In the genomic region with DNA sequence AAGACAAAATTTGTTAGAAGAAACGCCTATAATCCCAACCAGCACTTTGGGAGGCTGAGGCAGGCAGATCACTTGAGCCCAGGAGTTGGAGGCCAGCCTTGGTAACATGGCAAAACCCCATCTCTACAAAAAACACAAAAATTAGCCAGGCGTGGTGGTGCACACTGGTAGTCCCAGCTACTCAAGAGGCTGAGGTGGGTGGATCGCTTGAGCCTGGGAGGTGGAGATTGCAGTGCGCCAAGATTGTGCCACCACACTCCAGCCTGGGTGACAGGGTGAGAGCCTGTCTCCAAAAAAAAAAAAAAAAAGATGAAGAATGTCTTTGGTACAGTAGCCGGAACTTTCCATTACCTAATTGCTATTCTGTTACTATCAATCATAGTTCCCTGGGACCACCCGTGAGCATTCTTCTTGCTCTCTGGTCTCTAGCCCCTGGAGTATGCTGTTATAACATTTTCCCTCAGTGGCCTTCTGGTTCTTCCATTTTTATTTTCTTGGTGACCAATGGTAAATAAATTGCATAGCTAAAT, we compare ENCODE assay signal across 22 cellular contexts. TPM values are rescaled to one million over a fixed set of nuclear protein-coding genes. Genes with fewer than 3 reads are reported as not detected.
DNase-seq lines count a peak whose midpoint lies in the region; ATAC-seq, FAIRE-seq and TF ChIP-seq lines count a peak whose summit lies in the region.
"Had no signal": no experiment of that assay in that cellular context is flagged by ENCODE, and none has a peak within 500 bp of the region (broad histone marks: within the 10 kb centered on the region; RNA-seq: fewer than 3 reads in every experiment).

No MANE protein-coding gene starts in this region.

- H3K36me3 ChIP-seq in smooth muscle cell (ENCODE audit: low read depth), result no peaks in the 10 kb centered on the region
- H3K36me3 ChIP-seq: BE2C had no signal

- H3K36me3 Mint-ChIP-seq in activated CD4-positive, alpha-beta T cell treated with anti-CD3 and anti-CD28 coated beads, Interleukin-2, amount 10 ng/mL, durations not matched to agents 24 days and 14 days (ENCODE audit: low read depth), result peaks cover 25% of the 10 kb centered on the region
- peaks cover 30% of the 10 kb centered on the region for H3K36me3 Mint-ChIP-seq in activated B cell treated with CpG ODN at 0.5 μM for 24 hours (ENCODE audit: low read depth)
- peaks cover 22% of the 10 kb centered on the region for H3K36me3 Mint-ChIP-seq in stimulated activated memory B cell treated with anti-CD40 and anti-IgM and Interleukin-4, amounts not matched to agents 10 μg/mL and 1 μg/mL and 100 μg/mL, for 72 hours

- H3F3A ChIP-seq in smooth muscle cell (ENCODE audit: low read depth), result peaks cover 17% of the 10 kb centered on the region

- no peak overlapping the region for H3K4me3 ChIP-seq in smooth muscle cell

- H3K9me3 Mint-ChIP-seq in activated CD4-positive, alpha-beta T cell treated with anti-CD3 and anti-CD28 coated beads, Interleukin-2, amount 10 ng/mL, durations not matched to agents 24 days and 14 days, result no peaks in the 10 kb centered on the region
- no peaks in the 10 kb centered on the region for H3K9me3 Mint-ChIP-seq in activated B cell treated with CpG ODN at 0.5 μM for 24 hours
- H3K9me3 Mint-ChIP-seq in stimulated activated memory B cell treated with anti-CD40 and anti-IgM and Interleukin-4, amounts not matched to agents 10 μg/mL and 1 μg/mL and 100 μg/mL, for 72 hours, result no peaks in the 10 kb centered on the region
- H3K9me3 Mint-ChIP-seq: CD8-positive, alpha-beta T cell had no signal

- H3K4me3 Mint-ChIP-seq in activated CD4-positive, alpha-beta T cell treated with anti-CD3 and anti-CD28 coated beads, Interleukin-2, amount 10 ng/mL, durations not matched to agents 24 days and 14 days, result no peak overlapping the region
- H3K4me3 Mint-ChIP-seq in activated B cell treated with CpG ODN at 0.5 μM for 24 hours, result no peak overlapping the region
- no peak overlapping the region for H3K4me3 Mint-ChIP-seq in stimulated activated memory B cell treated with anti-CD40 and anti-IgM and Interleukin-4, amounts not matched to agents 10 μg/mL and 1 μg/mL and 100 μg/mL, for 72 hours
- H3K4me3 Mint-ChIP-seq: CD8-positive, alpha-beta T cell had no signal

- H2AFZ ChIP-seq in smooth muscle cell (ENCODE audit: low read depth), result no peak overlapping the region

- no peak for DNase-seq in activated CD4-positive, alpha-beta T cell treated with anti-CD3 and anti-CD28 coated beads, Interleukin-2, amount 10 ng/mL, durations not matched to agents 24 days and 14 days
- no peak for DNase-seq in activated CD4-positive, alpha-beta T cell treated with anti-CD3 and anti-CD28 coated beads for 4 hours
- DNase-seq in HEK293T (ENCODE audit: extremely low spot score) (no peak), activated B cell treated with CpG ODN at 0.5 μM for 24 hours (no peak), smooth muscle cell (lab: John Stamatoyannopoulos, UW; ENCODE audit: unreplicated experiment) (no peak), RCC 7860 (ENCODE audit: low spot score) (no peak)
- DNase-seq: 8988T; BE2C; Calu3; CD8-positive, alpha-beta T cell; DMS79; KG1; MV-4-11; NCI-H187; NCI-H226; NCI-H524; NCI-H82; RPMI8226; SHP77 treated with DMSO at 0.1 percent for 48 hours had no signal

- POLR2A ChIA-PET in HEK293T (lab: Yijun Ruan, JAX), result interaction anchor here (1.0 kb wide), 1 partner anchor 44 kb away, joined by 3 read pairs; a partner anchor contains a TSS
- POLR2A ChIA-PET in activated B cell treated with CpG ODN at 0.5 μM for 24 hours (lab: Charles Lee), result interaction anchor here (1.2 to 1.6 kb wide), 3 partner anchors 8 to 43 kb away, joined by 5 to 6 read pairs (median 6); a partner anchor contains a TSS

- intact Hi-C loops in activated CD4-positive, alpha-beta T cell treated with anti-CD3 and anti-CD28 coated beads, Interleukin-2, amount 10 ng/mL, durations not matched to agents 24 days and 14 days (cut with micrococcal nuclease), result loop anchor here (5.0 kb wide), 1 partner anchor 76 kb away; no protein-coding TSS in a partner anchor
- intact Hi-C loops in activated B cell treated with CpG ODN at 0.5 μM for 24 hours (cut with micrococcal nuclease), result no loop called here

- no peak for FAIRE-seq in RCC 7860 (lab: Jason Lieb, UNC)
- FAIRE-seq: H54 had no signal

- H3K4me1 ChIP-seq in smooth muscle cell (ENCODE audit: low read depth), result peaks cover 14% of the 10 kb centered on the region
- H3K4me1 ChIP-seq: BE2C had no signal

- peaks cover 99% of the 10 kb centered on the region for H4K20me1 ChIP-seq in smooth muscle cell (ENCODE audit: low read depth)

- no peaks in the 10 kb centered on the region for H3K27me3 ChIP-seq in smooth muscle cell (ENCODE audit: low read depth)
- H3K27me3 ChIP-seq: BE2C had no signal

- H3K27me3 Mint-ChIP-seq in activated CD4-positive, alpha-beta T cell treated with anti-CD3 and anti-CD28 coated beads, Interleukin-2, amount 10 ng/mL, durations not matched to agents 24 days and 14 days, result no peaks in the 10 kb centered on the region
- H3K27me3 Mint-ChIP-seq in activated B cell treated with CpG ODN at 0.5 μM for 24 hours, result no peaks in the 10 kb centered on the region
- H3K27me3 Mint-ChIP-seq in stimulated activated memory B cell treated with anti-CD40 and anti-IgM and Interleukin-4, amounts not matched to agents 10 μg/mL and 1 μg/mL and 100 μg/mL, for 72 hours, result no peaks in the 10 kb centered on the region

- no peak overlapping the region for H3K27ac ChIP-seq in smooth muscle cell (ENCODE audit: low read depth)

- H3K9me3 ChIP-seq in smooth muscle cell (replicated peaks; ENCODE audit: low read depth), result no peaks in the 10 kb centered on the region
- H3K9me3 ChIP-seq: BE2C had no signal

- no peak for TF ChIP-seq CTCF in activated B cell treated with CpG ODN at 0.5 μM for 24 hours (IDR thresholded peaks at IDR 0.05)
- TF ChIP-seq CTCF in smooth muscle cell (IDR thresholded peaks at IDR 0.05; ENCODE audit: borderline replicate concordance, insufficient read depth, poor library complexity, severe bottlenecking), result no peak

- H3K27ac Mint-ChIP-seq in activated CD4-positive, alpha-beta T cell treated with anti-CD3 and anti-CD28 coated beads, Interleukin-2, amount 10 ng/mL, durations not matched to agents 24 days and 14 days, result peak overlapping the region; percentile 24
- peak overlapping the region; percentile 41 for H3K27ac Mint-ChIP-seq in activated B cell treated with CpG ODN at 0.5 μM for 24 hours
- H3K27ac Mint-ChIP-seq in stimulated activated memory B cell treated with anti-CD40 and anti-IgM and Interleukin-4, amounts not matched to agents 10 μg/mL and 1 μg/mL and 100 μg/mL, for 72 hours, result no peak overlapping the region
- H3K27ac Mint-ChIP-seq: CD8-positive, alpha-beta T cell had no signal

- ATAC-seq in activated B cell treated with CpG ODN at 0.5 μM for 24 hours (ENCODE audit: low read depth) (no peak), GM19328 (IDR thresholded peaks at IDR 0.05; ENCODE audit: unreplicated experiment) (no peak)
- no peak for ATAC-seq in stimulated activated memory B cell treated with anti-CD40 and anti-IgM and Interleukin-4, amounts not matched to agents 10 μg/mL and 1 μg/mL and 100 μg/mL, for 72 hours
- ATAC-seq: CD8-positive, alpha-beta T cell had no signal

- no peak overlapping the region for H3K9ac ChIP-seq in smooth muscle cell (ENCODE audit: low read depth)

- CTCF ChIA-PET in HEK293T (lab: Yijun Ruan, JAX), result interaction anchor here (0.6 kb wide), 1 partner anchor 422 kb away, joined by 3 read pairs; no protein-coding TSS in a partner anchor
- CTCF ChIA-PET in activated B cell treated with CpG ODN at 0.5 μM for 24 hours (lab: Charles Lee), result interaction anchor here (1.0 to 3.1 kb wide), 3 partner anchors 21 to 43 kb away, joined by 3 to 11 read pairs (median 7); no protein-coding TSS in a partner anchor

- peak overlapping the region; percentile 67 for H3K4me2 ChIP-seq in smooth muscle cell

- H3K79me2 ChIP-seq in smooth muscle cell (ENCODE audit: low read depth), result peaks cover 83% of the 10 kb centered on the region

- 92% methylated on average over 6 of the region's 6 CpGs for WGBS in smooth muscle cell (ENCODE audit: low lambda C conversion rate)

- peaks cover 40% of the 10 kb centered on the region for H3K4me1 Mint-ChIP-seq in activated CD4-positive, alpha-beta T cell treated with anti-CD3 and anti-CD28 coated beads, Interleukin-2, amount 10 ng/mL, durations not matched to agents 24 days and 14 days
- H3K4me1 Mint-ChIP-seq in activated B cell treated with CpG ODN at 0.5 μM for 24 hours, result peaks cover 61% of the 10 kb centered on the region
- H3K4me1 Mint-ChIP-seq in stimulated activated memory B cell treated with anti-CD40 and anti-IgM and Interleukin-4, amounts not matched to agents 10 μg/mL and 1 μg/mL and 100 μg/mL, for 72 hours, result peaks cover 57% of the 10 kb centered on the region

TF ChIP-seq in HEK293T, 16 proteins besides CTCF, POLR2A, EP300 and RAD21:
- TF ChIP-seq, protein P1, sequence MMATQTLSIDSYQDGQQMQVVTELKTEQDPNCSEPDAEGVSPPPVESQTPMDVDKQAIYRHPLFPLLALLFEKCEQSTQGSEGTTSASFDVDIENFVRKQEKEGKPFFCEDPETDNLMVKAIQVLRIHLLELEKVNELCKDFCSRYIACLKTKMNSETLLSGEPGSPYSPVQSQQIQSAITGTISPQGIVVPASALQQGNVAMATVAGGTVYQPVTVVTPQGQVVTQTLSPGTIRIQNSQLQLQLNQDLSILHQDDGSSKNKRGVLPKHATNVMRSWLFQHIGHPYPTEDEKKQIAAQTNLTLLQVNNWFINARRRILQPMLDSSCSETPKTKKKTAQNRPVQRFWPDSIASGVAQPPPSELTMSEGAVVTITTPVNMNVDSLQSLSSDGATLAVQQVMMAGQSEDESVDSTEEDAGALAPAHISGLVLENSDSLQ (IDR thresholded peaks at IDR 0.05), result 0 out of 2 replicates have a peak, but pooled peaks have one; percentile 15
- TF ChIP-seq HDGF (IDR thresholded peaks at IDR 0.05; ENCODE audit: borderline replicate concordance) (no peak), ZNF384 (IDR thresholded peaks at IDR 0.05) (peak; percentile 18; the same call in 1 of the 2 replicates)

RNA-seq across cellular contexts. Expression of a gene that starts 43.4 kb away (rescaled TPM):
- total RNA-seq in activated CD4-positive, alpha-beta T cell treated with anti-CD3 and anti-CD28 coated beads, Interleukin-2, amount 10 ng/mL, durations not matched to agents 24 days and 14 days, result 109 TPM in 2 replicates
- total RNA-seq in activated B cell treated with CpG ODN at 0.5 μM for 24 hours (136 and 137 TPM in 2 replicates), smooth muscle cell (26.7 and 34.3 TPM in 2 replicates)
- 46.1 and 76.2 TPM in 2 replicates for polyA plus RNA-seq in smooth muscle cell

RNA-seq across cellular contexts. Expression of a gene that starts 54.1 kb away (rescaled TPM):
- 3.3 TPM in 2 replicates for total RNA-seq in activated CD4-positive, alpha-beta T cell treated with anti-CD3 and anti-CD28 coated beads, Interleukin-2, amount 10 ng/mL, durations not matched to agents 24 days and 14 days
- total RNA-seq in activated B cell treated with CpG ODN at 0.5 μM for 24 hours, result 0.11 TPM in 1 of 2 replicates, not detected in the other
- 2.7 and 3.9 TPM in 2 replicates for total RNA-seq in smooth muscle cell
- polyA plus RNA-seq in smooth muscle cell, result 3.9 and 4.0 TPM in 2 replicates
